10 cellular contexts compared by ENCODE assay signal in the genomic region with DNA sequence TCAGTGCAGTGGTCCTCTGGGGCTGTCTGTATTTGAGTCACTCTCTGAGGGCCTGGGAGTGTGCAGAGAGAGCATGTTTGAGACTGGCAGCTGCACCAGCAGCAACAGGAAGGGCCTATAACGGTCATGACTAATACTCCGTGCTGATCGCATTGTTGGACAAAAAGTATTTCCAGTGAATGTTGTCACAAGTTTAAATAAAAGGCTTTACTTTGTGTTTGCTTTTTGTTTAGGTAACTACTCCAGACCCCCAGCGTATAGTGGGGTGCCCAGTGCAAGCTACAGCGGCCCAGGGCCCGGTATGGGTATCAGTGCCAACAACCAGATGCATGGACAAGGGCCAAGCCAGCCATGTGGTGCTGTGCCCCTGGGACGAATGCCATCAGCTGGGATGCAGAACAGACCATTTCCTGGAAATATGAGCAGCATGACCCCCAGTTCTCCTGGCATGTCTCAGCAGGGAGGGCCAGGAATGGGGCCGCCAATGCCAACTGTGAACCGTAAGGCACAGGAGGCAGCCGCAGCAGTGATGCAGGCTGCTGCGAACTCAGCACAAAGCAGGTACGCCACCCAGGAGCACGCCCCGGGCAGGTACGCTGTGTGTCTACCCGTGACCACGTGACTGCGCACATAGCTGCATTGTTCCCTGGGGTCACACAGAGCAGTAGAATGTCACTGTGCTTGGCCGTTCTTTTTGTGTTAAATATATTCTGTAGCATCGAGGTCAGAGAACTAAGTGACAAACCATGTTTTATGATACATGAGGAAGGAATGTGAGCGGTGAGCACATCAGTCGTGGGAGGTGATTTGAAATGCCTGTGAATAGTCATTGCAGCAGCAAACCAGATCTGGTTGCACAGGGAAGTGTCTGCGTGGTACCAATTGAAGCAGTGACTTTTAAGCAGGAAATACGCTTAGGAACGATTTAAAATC.
DNase-seq lines count a peak whose midpoint lies in the region; FAIRE-seq and TF ChIP-seq lines count a peak whose summit lies in the region.
"Had no signal": no experiment of that assay in that cellular context is flagged by ENCODE, and none has a peak within 500 bp of the region (broad histone marks: within the 10 kb centered on the region; RNA-seq: fewer than 3 reads in every experiment).

No MANE protein-coding gene starts in this region.

- no peaks in the 10 kb centered on the region for H3K9me2 ChIP-seq in hepatocyte (replicated peaks; ENCODE audit: insufficient read depth)

- peaks cover 4% of the 10 kb centered on the region for H3K79me2 ChIP-seq in hepatocyte

- H3K36me3 ChIP-seq in hepatocyte (replicated peaks; ENCODE audit: insufficient read depth, low read depth) = no peaks in the 10 kb centered on the region
- peaks cover 0 to 21% (median 0%) of the 10 kb centered on the region in 3 donors for H3K36me3 ChIP-seq in Peyer's patch

- H3K27me3 ChIP-seq in hepatocyte = no peaks in the 10 kb centered on the region
- H3K27me3 ChIP-seq in Peyer's patch = no peaks in the 10 kb centered on the region

- no peak overlapping the region for H3K27ac ChIP-seq in hepatocyte
- peak overlapping the region in 2 of 4 donors; percentile 26 to 57 for H3K27ac ChIP-seq in Peyer's patch

- no peak for TF ChIP-seq CTCF in hepatocyte (IDR thresholded peaks at IDR 0.05; ENCODE audit: poor library complexity)
- no peak for TF ChIP-seq CTCF in Peyer's patch (IDR thresholded peaks at IDR 0.05)
- TF ChIP-seq CTCF in D721Med (IDR thresholded peaks at IDR 0.05; ENCODE audit: insufficient read depth, missing control alignments) = no peak

- H3K4me3 ChIP-seq in hepatocyte (no peak overlapping the region), Peyer's patch (no peak overlapping the region)
- H3K4me3 ChIP-seq: K562 had no signal

- H3K4me1 ChIP-seq in hepatocyte (ENCODE audit: insufficient read depth) (peaks cover 14% of the 10 kb centered on the region), Peyer's patch (peaks cover 0 to 9% (median 0%) of the 10 kb centered on the region in 4 donors)

- DNase-seq in HT-29 (ENCODE audit: low spot score) = peak; percentile 31
- peak in 52 of 58 donors; percentile 15 to 96 (median 62) for DNase-seq in anterior cingulate cortex (lab: John Stamatoyannopoulos, UW)
- peak; percentile 95 for DNase-seq in hepatic stellate cell (ENCODE audit: low spot score)
- DNase-seq in smooth muscle cell of the brain vasculature (ENCODE audit: low read depth, low spot score) = peak; percentile 70
- no peak for DNase-seq in hepatocyte (ENCODE audit: low spot score)
- DNase-seq in Peyer's patch = no peak
- DNase-seq in ureter (ENCODE audit: low spot score) = no peak
- no peak for DNase-seq in D721Med (ENCODE audit: insufficient read length, low spot score)
- DNase-seq: naive B cell had no signal

- H3K9me3 ChIP-seq in hepatocyte (ENCODE audit: low read depth) (no peaks in the 10 kb centered on the region), Peyer's patch (no peaks in the 10 kb centered on the region)

- FAIRE-seq in D721Med (lab: Jason Lieb, UNC) = no peak
- FAIRE-seq: K562 had no signal

- H3K4me2 ChIP-seq in hepatocyte = no peak overlapping the region

- H2AFZ ChIP-seq in hepatocyte = no peak overlapping the region

- no peak for TF ChIP-seq POLR2A in Peyer's patch (IDR thresholded peaks at IDR 0.05)

- WGBS in hepatocyte (ENCODE audit: low lambda C conversion rate, missing lambda C conversion rate) = 92% methylated on average over 25 of the region's 25 CpGs

- no peaks in the 10 kb centered on the region for H4K20me1 ChIP-seq in hepatocyte (ENCODE audit: insufficient read depth, poor library complexity, severe bottlenecking)

Comparison
In these comparisons a context has a peak if more than half of its experiments do, and no peak if none do; other contexts are left out.
1. DNase-seq: peak in HT-29 (single experiment), anterior cingulate cortex (52 of 58), hepatic stellate cell (single experiment) and smooth muscle cell of the brain vasculature (single experiment); none in hepatocyte (single experiment), Peyer's patch (0 of 3), ureter (single experiment) and D721Med (single experiment).